Comparison of ENCODE assay signal across 11 cellular contexts in genomic region chr4:108247511-108248088, GRCh38.
DNase-seq lines count a peak whose midpoint lies in the region; ATAC-seq and TF ChIP-seq lines count a peak whose summit lies in the region.
"Had no signal": no experiment of that assay in that cellular context is flagged by ENCODE, and none has a peak within 500 bp of the region (broad histone marks: within the 10 kb centered on the region; RNA-seq: fewer than 3 reads in every experiment).

No MANE protein-coding gene starts in this region.

- no peak overlapping the region for H3K4me2 ChIP-seq in hepatocyte

- no peaks in the 10 kb centered on the region for H3K27me3 ChIP-seq in hepatocyte

- H3K36me3 ChIP-seq in hepatocyte (replicated peaks; ENCODE audit: insufficient read depth, low read depth), result no peaks in the 10 kb centered on the region

- no peak for ATAC-seq in HG03095 (IDR thresholded peaks at IDR 0.05; ENCODE audit: unreplicated experiment)
- ATAC-seq in stimulated activated naive CD8-positive, alpha-beta T cell treated with anti-CD3 and anti-CD28 coated beads, Interleukin-15, Interleukin-2, amounts not matched to agents 100 U/mL and 50 U/mL, for 24 hours, result no peak
- ATAC-seq: natural killer cell; stimulated activated memory B cell treated with anti-CD40 and anti-IgM and Interleukin-4, amounts not matched to agents 10 μg/mL and 1 μg/mL and 100 μg/mL, for 72 hours had no signal

- TF ChIP-seq CTCF in hepatocyte (IDR thresholded peaks at IDR 0.05; ENCODE audit: poor library complexity), result no peak

- H3K4me3 ChIP-seq in hepatocyte, result no peak overlapping the region

- 57% methylated on average over 3 of the region's 3 CpGs for WGBS in hepatocyte (ENCODE audit: low lambda C conversion rate, missing lambda C conversion rate)

- H3K9me3 ChIP-seq in hepatocyte (ENCODE audit: low read depth), result no peaks in the 10 kb centered on the region

- no peak overlapping the region for H3K27ac ChIP-seq in hepatocyte

- no peaks in the 10 kb centered on the region for H4K20me1 ChIP-seq in hepatocyte (ENCODE audit: insufficient read depth, poor library complexity, severe bottlenecking)

- H3K79me2 ChIP-seq in hepatocyte, result no peaks in the 10 kb centered on the region

- H3K4me1 ChIP-seq in hepatocyte (ENCODE audit: insufficient read depth), result no peaks in the 10 kb centered on the region

- no peaks in the 10 kb centered on the region for H3K9me2 ChIP-seq in hepatocyte (replicated peaks; ENCODE audit: insufficient read depth)

- DNase-seq in DMS153 (lab: John Stamatoyannopoulos, UW) (peak; percentile 92), LoVo (ENCODE audit: low spot score) (peak; percentile 3), NCI-H82 treated with DMSO at 0.1 percent for 48 hours (lab: John Stamatoyannopoulos, UW; ENCODE audit: unreplicated experiment) (peak; percentile 15), hepatocyte (ENCODE audit: low spot score) (peak; percentile 12)
- DNase-seq in activated CD8-positive, alpha-beta memory T cell treated with anti-CD3 and anti-CD28 coated beads, Interleukin-2, amount 50 U/mL, for 48 hours, result no peak
- DNase-seq in activated T-cell treated with anti-CD3 and anti-CD28 coated beads, Interleukin-2, amount 50 U/mL, for 48 hours, result no peak
- DNase-seq in stimulated activated naive CD8-positive, alpha-beta T cell treated with anti-CD3 and anti-CD28 coated beads, Interleukin-15, Interleukin-2, amounts not matched to agents 100 U/mL and 50 U/mL, for 24 hours, result no peak
- DNase-seq: natural killer cell, NCI-H526 had no signal

- H2AFZ ChIP-seq in hepatocyte, result no peak overlapping the region

Comparison
In these comparisons a context has a peak if more than half of its experiments do, and no peak if none do; other contexts are left out.
1. DNase-seq: peak in DMS153 (single experiment), LoVo (single experiment), NCI-H82 treated with DMSO at 0.1 percent for 48 hours (single experiment) and hepatocyte (single experiment); none in activated CD8-positive, alpha-beta memory T cell treated with anti-CD3 and anti-CD28 coated beads, Interleukin-2, amount 50 U/mL, for 48 hours (single experiment), activated T-cell treated with anti-CD3 and anti-CD28 coated beads, Interleukin-2, amount 50 U/mL, for 48 hours (0 of 2) and stimulated activated naive CD8-positive, alpha-beta T cell treated with anti-CD3 and anti-CD28 coated beads, Interleukin-15, Interleukin-2, amounts not matched to agents 100 U/mL and 50 U/mL, for 24 hours (single experiment).